20 cellular contexts compared by ENCODE assay signal in the genomic region with DNA sequence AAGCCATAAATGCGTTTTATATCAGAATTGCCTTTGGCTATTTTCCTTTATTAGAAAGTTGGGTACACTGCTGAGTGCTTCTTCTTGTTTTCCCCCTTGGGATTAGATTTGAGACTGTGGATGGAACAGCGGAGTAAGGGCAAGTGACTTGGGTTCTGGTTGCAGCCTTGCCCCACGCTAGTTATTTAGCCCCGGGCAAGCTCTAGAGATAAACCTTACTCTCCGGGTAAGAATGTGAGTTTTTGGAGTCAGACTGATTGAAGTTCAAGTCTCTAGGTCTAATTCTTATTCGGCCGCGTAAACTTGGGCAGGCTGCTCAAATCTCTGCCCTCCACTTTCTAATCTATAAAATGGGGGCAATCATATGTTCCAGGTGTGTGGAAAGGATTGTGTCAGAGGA. TPM values are rescaled to one million over a fixed set of nuclear protein-coding genes. Genes with fewer than 3 reads are reported as not detected.
DNase-seq lines count a peak whose midpoint lies in the region; ATAC-seq and TF ChIP-seq lines count a peak whose summit lies in the region.
"Had no signal": no experiment of that assay in that cellular context is flagged by ENCODE, and none has a peak within 500 bp of the region (broad histone marks: within the 10 kb centered on the region; RNA-seq: fewer than 3 reads in every experiment).

No MANE protein-coding gene starts in this region.

- H3K27ac Mint-ChIP-seq in MCF 10A (ENCODE audit: low read depth, unreplicated experiment), result no peak overlapping the region
- no peak overlapping the region for H3K27ac Mint-ChIP-seq in activated T-helper 17 cell treated with anti-CD3 and anti-CD28 coated beads, Interleukin-2, amount 50 U/mL, for 72 hours
- H3K27ac Mint-ChIP-seq: CD8-positive, alpha-beta memory T cell; H9 had no signal

- CTCF ChIA-PET in MCF 10A (lab: Yijun Ruan, JAX), result interaction anchor here (1.0 kb wide), 1 partner anchor 233 kb away, joined by 3 read pairs; no protein-coding TSS in a partner anchor

- H3K9me3 ChIP-seq in breast epithelium (no peaks in the 10 kb centered on the region), prostate gland (no peaks in the 10 kb centered on the region), spleen (no peaks in the 10 kb centered on the region)

- H3K9me3 Mint-ChIP-seq in activated T-cell treated with anti-CD3 and anti-CD28 coated beads, Interleukin-2, amount 50 U/mL, for 4 hours, result no peaks in the 10 kb centered on the region
- no peaks in the 10 kb centered on the region for H3K9me3 Mint-ChIP-seq in MCF 10A (ENCODE audit: unreplicated experiment)
- H3K9me3 Mint-ChIP-seq in activated T-helper 17 cell treated with anti-CD3 and anti-CD28 coated beads, Interleukin-2, amount 50 U/mL, for 72 hours, result no peaks in the 10 kb centered on the region
- H3K9me3 Mint-ChIP-seq: CD8-positive, alpha-beta memory T cell; H9 had no signal

- no peak for TF ChIP-seq CTCF in breast epithelium (IDR thresholded peaks at IDR 0.05)
- TF ChIP-seq CTCF in MCF 10A (IDR thresholded peaks at IDR 0.05; ENCODE audit: unreplicated experiment), result no peak
- no peak for TF ChIP-seq CTCF in prostate gland (IDR thresholded peaks at IDR 0.05)
- TF ChIP-seq CTCF in spleen (IDR thresholded peaks at IDR 0.05 in 8 of 11, conservative IDR thresholded peaks at IDR 0.05 in 3 of 11), result no peak

- H3K4me1 Mint-ChIP-seq in activated T-cell treated with anti-CD3 and anti-CD28 coated beads, Interleukin-2, amount 50 U/mL, for 4 hours (ENCODE audit: low read depth), result peaks cover 71% of the 10 kb centered on the region
- H3K4me1 Mint-ChIP-seq in MCF 10A (ENCODE audit: insufficient read depth, unreplicated experiment), result peaks cover 16% of the 10 kb centered on the region
- peaks cover 18% of the 10 kb centered on the region for H3K4me1 Mint-ChIP-seq in activated T-helper 17 cell treated with anti-CD3 and anti-CD28 coated beads, Interleukin-2, amount 50 U/mL, for 72 hours

- TF ChIP-seq POLR2A in breast epithelium (IDR thresholded peaks at IDR 0.05) (no peak), prostate gland (IDR thresholded peaks at IDR 0.05) (no peak), spleen (IDR thresholded peaks at IDR 0.05) (no peak)

- H3K27me3 ChIP-seq in breast epithelium (no peaks in the 10 kb centered on the region), prostate gland (replicated peaks; ENCODE audit: insufficient read depth) (no peaks in the 10 kb centered on the region), spleen (replicated peaks in 1 of 7) (peaks cover 0 to 22% (median 0%) of the 10 kb centered on the region in 7 donors)
- H3K27me3 ChIP-seq: BLaER1 treated with 17β-estradiol and CSF1 and Interleukin-3, amounts not matched to agents 10 nM and 100 nM had no signal

- no peaks in the 10 kb centered on the region for H3K36me3 ChIP-seq in breast epithelium
- no peaks in the 10 kb centered on the region for H3K36me3 ChIP-seq in prostate gland
- H3K36me3 ChIP-seq in spleen, result no peaks in the 10 kb centered on the region
- H3K36me3 ChIP-seq: BLaER1 treated with 17β-estradiol and CSF1 and Interleukin-3, amounts not matched to agents 10 nM and 100 nM had no signal

- intact Hi-C loops in breast epithelium (cut with DNase I; ENCODE audit: low total_unique reads) (no loop called here), MCF 10A (cut with micrococcal nuclease) (no loop called here), prostate gland (cut with DNase I) (no loop called here), spleen (cut with DNase I; ENCODE audit: low total_unique reads) (no loop called here)

- H3K4me3 ChIP-seq in breast epithelium (peak overlapping the region in 1 of 3 donors; percentile 33), prostate gland (no peak overlapping the region), spleen (no peak overlapping the region)
- H3K4me3 ChIP-seq: BLaER1 treated with 17β-estradiol and CSF1 and Interleukin-3, amounts not matched to agents 10 nM and 100 nM; GM12878 had no signal

- DNase-seq in activated T-cell treated with anti-CD3 and anti-CD28 coated beads, Interleukin-2, amount 50 U/mL, for 4 hours, result no peak
- no peak for DNase-seq in activated T-cell treated with anti-CD3 and anti-CD28 coated beads, Interleukin-2, amount 50 U/mL, for 1 hour
- no peak for DNase-seq in breast epithelium (ENCODE audit: low spot score in 2 of 2)
- no peak for DNase-seq in MCF 10A (ENCODE audit: unreplicated experiment)
- no peak for DNase-seq in anterior cingulate cortex (lab: John Stamatoyannopoulos, UW)
- no peak for DNase-seq in prostate gland (ENCODE audit: low spot score)
- DNase-seq in spleen, result no peak
- DNase-seq: 8988T; CD8-positive, alpha-beta memory T cell; COR-L47; DMS 273 treated with DMSO at 0.1 percent for 48 hours; DMS53; DND-41; EL; H9 had no signal

- H3K27me3 Mint-ChIP-seq in activated T-cell treated with anti-CD3 and anti-CD28 coated beads, Interleukin-2, amount 50 U/mL, for 4 hours (ENCODE audit: low read depth), result peaks cover 11% of the 10 kb centered on the region
- H3K27me3 Mint-ChIP-seq in MCF 10A (ENCODE audit: insufficient read depth, unreplicated experiment), result no peaks in the 10 kb centered on the region
- H3K27me3 Mint-ChIP-seq in activated T-helper 17 cell treated with anti-CD3 and anti-CD28 coated beads, Interleukin-2, amount 50 U/mL, for 72 hours, result peaks cover 3% of the 10 kb centered on the region

- POLR2A ChIA-PET in MCF 10A (lab: Yijun Ruan, JAX), result no interaction called here

- 82% methylated on average over 8 of the region's 8 CpGs for WGBS in prostate gland
- 87 to 97% (median 93%) methylated on average over 8 of the region's 8 CpGs for WGBS in spleen, 5 donors

- no peak for ATAC-seq in activated T-cell treated with anti-CD3 and anti-CD28 coated beads, Interleukin-2, amount 50 U/mL, for 4 hours
- no peak for ATAC-seq in activated T-helper 17 cell treated with anti-CD3 and anti-CD28 coated beads, Interleukin-2, amount 50 U/mL, for 72 hours (replicated peaks)
- ATAC-seq: GM12878 had no signal

- H3K36me3 Mint-ChIP-seq in activated T-cell treated with anti-CD3 and anti-CD28 coated beads, Interleukin-2, amount 50 U/mL, for 4 hours (ENCODE audit: insufficient read depth), result peaks cover 22% of the 10 kb centered on the region
- H3K36me3 Mint-ChIP-seq in MCF 10A (ENCODE audit: insufficient read depth, unreplicated experiment), result no peaks in the 10 kb centered on the region
- H3K36me3 Mint-ChIP-seq in activated T-helper 17 cell treated with anti-CD3 and anti-CD28 coated beads, Interleukin-2, amount 50 U/mL, for 72 hours (ENCODE audit: low read depth), result peaks cover 69% of the 10 kb centered on the region
- H3K36me3 Mint-ChIP-seq: CD8-positive, alpha-beta memory T cell had no signal

- H3K27ac ChIP-seq in breast epithelium, result peak overlapping the region; percentile 77 to 96
- H3K27ac ChIP-seq in prostate gland, result no peak overlapping the region
- H3K27ac ChIP-seq in spleen, result no peak overlapping the region
- H3K27ac ChIP-seq: BLaER1 treated with 17β-estradiol and CSF1 and Interleukin-3, amounts not matched to agents 10 nM and 100 nM had no signal

- peak overlapping the region; percentile 11 for H3K4me3 Mint-ChIP-seq in activated T-cell treated with anti-CD3 and anti-CD28 coated beads, Interleukin-2, amount 50 U/mL, for 4 hours
- H3K4me3 Mint-ChIP-seq in MCF 10A (ENCODE audit: unreplicated experiment), result no peak overlapping the region
- H3K4me3 Mint-ChIP-seq in activated T-helper 17 cell treated with anti-CD3 and anti-CD28 coated beads, Interleukin-2, amount 50 U/mL, for 72 hours, result peak overlapping the region; percentile 87
- H3K4me3 Mint-ChIP-seq: CD8-positive, alpha-beta memory T cell; H9 had no signal

- H3K4me1 ChIP-seq in breast epithelium (peaks cover 0 to 2% of the 10 kb centered on the region in 2 donors), prostate gland (replicated peaks) (no peaks in the 10 kb centered on the region), spleen (peaks cover 0 to 11% (median 0%) of the 10 kb centered on the region in 6 donors)
- H3K4me1 ChIP-seq: BLaER1 treated with 17β-estradiol and CSF1 and Interleukin-3, amounts not matched to agents 10 nM and 100 nM had no signal

- no TSS peak for BruUV-seq in MCF 10A (replicated peaks; lab: Mats Ljungman, UMichigan)

RNA-seq across cellular contexts. Expression of gene TSHZ2, which starts 8.9 kb away (rescaled TPM):
- 10 to 100 TPM in 1 of 3 donors, 1 to 10 TPM in 2; 8.1 to 19.3 (median 8.4) TPM for total RNA-seq in activated T-cell treated with anti-CD3 and anti-CD28 coated beads, Interleukin-2, amount 50 U/mL, for 4 hours
- total RNA-seq in breast epithelium, result 100 to 1,000 TPM in 1 of 3 donors, 10 to 100 TPM in 2; 31.7 to 106 (median 59.6) TPM
- 1.6 and 2.3 TPM in 2 replicates for total RNA-seq in MCF 10A (2022)
- 10 to 100 TPM; 29.8 to 58.2 TPM for total RNA-seq in activated T-helper 17 cell treated with anti-CD3 and anti-CD28 coated beads, Interleukin-2, amount 50 U/mL, for 72 hours
- 10 to 100 TPM in 1 of 2 donors, 1 to 10 TPM in 1; 9.8 to 35.1 TPM for total RNA-seq in prostate gland
- total RNA-seq in spleen, result 10 to 100 TPM; 14.6 to 19.2 (median 17.8) TPM
- 1 to 10 TPM in 2 of 3 donors, under 1 TPM in 1; 0.86 to 2.0 (median 1.9) TPM for polyA plus RNA-seq in spleen
- total RNA-seq: G401 had no signal
- polyA plus RNA-seq: AG04450 had no signal

Comparison
In these comparisons a context has a peak if more than half of its experiments do, and no peak if none do; other contexts are left out.
1. H3K27ac ChIP-seq: peak in breast epithelium (2 of 2); none in prostate gland (0 of 2) and spleen (0 of 8).